In the genomic region with DNA sequence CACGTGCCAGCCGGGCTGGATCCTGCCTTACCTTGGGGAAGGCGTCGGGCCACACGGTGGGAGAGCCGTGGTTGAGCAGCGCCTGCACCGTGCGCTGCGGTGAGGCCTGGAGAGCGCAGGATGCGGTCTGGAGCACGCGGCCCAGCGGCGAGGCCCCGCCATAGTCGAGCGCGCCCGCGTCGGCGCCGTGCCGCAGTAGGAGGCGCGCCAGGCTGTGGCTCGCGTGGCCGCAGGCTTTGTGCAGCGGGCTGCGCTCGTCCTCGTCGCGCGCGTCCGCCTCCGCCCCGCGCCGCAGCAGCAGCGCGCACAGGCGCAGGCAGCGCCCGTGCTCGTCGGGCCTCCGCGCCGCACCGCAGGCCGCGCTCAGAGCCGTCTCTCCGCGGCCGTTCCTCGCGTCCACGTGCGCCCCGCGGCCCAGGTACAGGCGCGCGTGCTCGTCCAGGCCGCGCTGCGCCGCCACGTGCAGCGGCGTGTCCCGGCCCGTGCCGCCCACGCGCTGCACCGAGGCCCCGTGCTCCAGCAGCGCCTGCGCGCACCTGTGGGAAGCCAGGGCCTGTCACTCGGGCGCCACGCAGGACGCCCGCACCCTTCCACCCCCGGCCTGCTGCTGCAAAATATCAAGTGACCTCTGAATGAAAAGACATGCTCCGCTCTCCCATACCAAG, we compare ENCODE assay signal across 25 cellular contexts. TPM values are rescaled to one million over a fixed set of nuclear protein-coding genes. Genes with fewer than 3 reads are reported as not detected.
"Had no signal": no experiment of that assay in that cellular context is flagged by ENCODE, and none has a peak within 500 bp of the region (broad histone marks: within the 10 kb centered on the region; RNA-seq: fewer than 3 reads in every experiment).

No MANE protein-coding gene starts in this region.

- H3K4me3 Mint-ChIP-seq: naive thymus-derived CD4-positive, alpha-beta T cell; nephron progenitor cell had no signal

- H3K27ac Mint-ChIP-seq: naive thymus-derived CD4-positive, alpha-beta T cell; nephron progenitor cell had no signal

- H3K9me3 Mint-ChIP-seq: nephron progenitor cell had no signal

- ATAC-seq: heart left ventricle; left colon; naive thymus-derived CD4-positive, alpha-beta T cell had no signal

- H3K36me3 Mint-ChIP-seq: naive thymus-derived CD4-positive, alpha-beta T cell had no signal

- H3K9me3 ChIP-seq: colonic mucosa, heart left ventricle, neutrophil, right atrium auricular region, thyroid gland, upper lobe of left lung, vagina had no signal

- DNase-seq: colonic mucosa; dermis blood vessel endothelial cell; erythroblast; heart left ventricle; hippocampal formation; left colon; naive thymus-derived CD4-positive, alpha-beta T cell; nephron progenitor cell; posterior cingulate gyrus; small intestine; stimulated activated CD4-positive, alpha-beta T cell treated with anti-CD3 and anti-CD28 coated beads, Interleukin-12 subunit alpha, Interleukin-12 subunit beta, amount 100 ng/mL, for 4 hours; stimulated activated naive CD4-positive, alpha-beta T cell treated with Interleukin-2 at 50 U/mL for 16 hours; thyroid gland had no signal

- H3K36me3 ChIP-seq: colonic mucosa, heart left ventricle, neutrophil, right atrium auricular region, thyroid gland, upper lobe of left lung, vagina had no signal

- H3K4me3 ChIP-seq: colonic mucosa, heart left ventricle, right atrium auricular region, thyroid gland, upper lobe of left lung, vagina had no signal

- H3K27ac ChIP-seq: colonic mucosa, heart left ventricle, neutrophil, right atrium auricular region, thyroid gland, upper lobe of left lung, vagina had no signal

- H3K4me1 ChIP-seq: colonic mucosa, right atrium auricular region, thyroid gland, upper lobe of left lung, vagina had no signal

- H3K27me3 ChIP-seq: right atrium auricular region, thyroid gland, vagina had no signal

RNA-seq across cellular contexts. Expression of a gene that starts 46.3 kb away (rescaled TPM):
- total RNA-seq: colonic mucosa; left colon; liver; mesenteric fat pad; mononuclear cell; naive thymus-derived CD4-positive, alpha-beta T cell; osteoblast; right atrium auricular region; thyroid gland; upper lobe of left lung; vagina had no signal
- polyA plus RNA-seq: liver; naive thymus-derived CD4-positive, alpha-beta T cell; small intestine had no signal

RNA-seq across cellular contexts. Expression of a gene that starts 49.7 kb away (rescaled TPM):
- total RNA-seq: colonic mucosa; dermis blood vessel endothelial cell; glomerular endothelial cell; kidney epithelial cell; left colon; liver; lung microvascular endothelial cell; mesenteric fat pad; mononuclear cell; naive thymus-derived CD4-positive, alpha-beta T cell; osteoblast; pulmonary artery endothelial cell; thyroid gland; upper lobe of left lung; vagina had no signal
- polyA plus RNA-seq: liver; naive thymus-derived CD4-positive, alpha-beta T cell; small intestine had no signal
